ENCODE assay signal across 8 cellular contexts in the genomic region with DNA sequence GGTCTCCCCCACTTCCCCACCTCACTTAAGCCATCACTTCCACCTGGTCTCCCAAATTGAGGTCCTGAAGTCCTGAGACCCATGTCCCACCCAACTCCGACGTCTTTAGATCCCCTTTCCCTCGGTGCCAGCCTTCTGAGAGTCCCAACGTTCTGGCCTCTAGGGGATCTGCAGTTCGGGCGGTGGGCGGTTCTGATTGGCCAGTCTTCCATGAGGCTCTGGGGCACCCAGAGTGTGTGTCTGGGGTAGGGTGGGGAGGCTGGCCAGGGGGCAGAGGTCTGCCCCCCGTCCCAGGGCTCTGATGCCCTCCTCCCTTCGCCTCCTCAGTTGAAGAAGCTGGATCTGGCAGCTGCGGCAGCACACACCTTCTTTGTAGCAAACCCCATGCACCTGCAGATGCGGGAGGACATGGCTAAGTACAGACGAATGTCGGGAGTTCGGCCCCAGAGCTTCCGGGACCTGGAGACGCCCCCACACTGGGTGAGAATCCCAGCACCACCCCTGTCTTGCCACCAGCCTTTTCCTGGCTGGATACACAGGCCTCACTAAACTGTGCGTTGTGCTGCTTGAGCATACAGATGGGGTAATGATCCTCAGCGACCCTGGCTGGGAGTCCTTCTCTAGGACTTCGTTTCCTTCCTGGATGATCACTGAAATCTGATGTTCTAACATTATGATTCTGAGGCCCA. TPM values are rescaled to one million over a fixed set of nuclear protein-coding genes. Genes with fewer than 3 reads are reported as not detected.
DNase-seq lines count a peak whose midpoint lies in the region; ATAC-seq, FAIRE-seq and TF ChIP-seq lines count a peak whose summit lies in the region.

No MANE protein-coding gene starts in this region.

- CTCF ChIA-PET in HepG2 (lab: Yijun Ruan, JAX; ENCODE audit: low intra/inter-chr PET ratio, low total read pairs): no interaction called here

- H3K9me3 ChIP-seq in body of pancreas: no peaks in the 10 kb centered on the region
- H3K9me3 ChIP-seq in HepG2 (ENCODE audit: low read length): no peaks in the 10 kb centered on the region
- no peaks in the 10 kb centered on the region for H3K9me3 ChIP-seq in upper lobe of right lung

- peak; percentile 31 for ATAC-seq in body of pancreas
- peak; percentile 64 for ATAC-seq in HepG2
- ATAC-seq in upper lobe of right lung: no peak

- peaks cover 0 to 8% of the 10 kb centered on the region in 2 donors for H3K27me3 ChIP-seq in body of pancreas
- H3K27me3 ChIP-seq in HepG2 (ENCODE audit: control insufficient read depth in 1 of 2, insufficient read depth in 2 of 2, low read length in 2 of 2): no peaks in the 10 kb centered on the region
- no peaks in the 10 kb centered on the region for H3K27me3 ChIP-seq in upper lobe of right lung

- TF ChIP-seq CTCF in body of pancreas (IDR thresholded peaks at IDR 0.05) (peak in 3 of 7 experiments; percentile 31 to 40 (median 34)), HepG2 (CRISPR knock-in tag; IDR thresholded peaks at IDR 0.05) (peak; percentile 38; the same call in 1 of the 2 replicates), upper lobe of right lung (IDR thresholded peaks at IDR 0.05) (no peak)

- H3K4me3 ChIP-seq in body of pancreas: peak overlapping the region; percentile 28 to 65
- peak overlapping the region; percentile 82 to 100 (median 86) for H3K4me3 ChIP-seq in HepG2 (replicated peaks in 1 of 3; ENCODE audit: insufficient read depth in 1 of 3, low read depth in 2 of 3, low read length in 3 of 3)
- peak overlapping the region; percentile 62 for H3K4me3 ChIP-seq in upper lobe of right lung

- H3K79me2 ChIP-seq in HepG2 (ENCODE audit: insufficient read depth, low read length): peaks cover 16% of the 10 kb centered on the region

- POLR2A ChIA-PET in HepG2 (lab: Yijun Ruan, JAX): interaction anchor here (1.0 to 4.7 kb wide), 7 partner anchors 8 to 216 kb away, joined by 3 to 20 read pairs (median 8); a partner anchor contains a TSS

- no peak for TF ChIP-seq EP300 in HepG2 (IDR thresholded peaks at IDR 0.05; ENCODE audit: low read depth in 2 of 2, low read length in 2 of 2)
- no peak for TF ChIP-seq EP300 in HepG2 (CRISPR knock-in tag; IDR thresholded peaks at IDR 0.05; ENCODE audit: borderline replicate concordance)

- TF ChIP-seq RAD21 in HepG2 (CRISPR knock-in tag; IDR thresholded peaks at IDR 0.05): no peak; the same call in 1 of the 2 replicates

- H3K4me1 ChIP-seq in body of pancreas (peaks cover 34% of the 10 kb centered on the region), HepG2 (ENCODE audit: insufficient read depth, low read length) (peaks cover 24% of the 10 kb centered on the region), upper lobe of right lung (peaks cover 5% of the 10 kb centered on the region)

- in situ Hi-C loops in ACHN (cut with HindIII; ENCODE audit: low pct_ligation_motif_present, low pct_unique_long_range_greater_than_20kb, low sequenced_read_pairs): no loop called here
- in situ Hi-C loops in HepG2 (cut with HindIII; ENCODE audit: extremely low pct_ligation_motif_present, low pct_unique_long_range_greater_than_20kb): loop anchor here (5.0 kb wide), 1 partner anchor 77 kb away; a partner anchor contains a TSS

- peak overlapping the region; percentile 85 for H3K4me2 ChIP-seq in HepG2 (ENCODE audit: low read depth, low read length)

- intact Hi-C loops in body of pancreas (cut with DNase I): no loop called here
- intact Hi-C loops in HepG2 (cut with micrococcal nuclease; ENCODE audit: unreplicated experiment): loop anchor here (1.0 to 10.0 kb wide), 2 partner anchors 94 to 215 kb away; no protein-coding TSS in a partner anchor
- intact Hi-C loops in upper lobe of right lung (cut with DNase I): loop anchor here (10.0 kb wide), 1 partner anchor 95 kb away; no protein-coding TSS in a partner anchor

- peak overlapping the region; percentile 97 for H3K9ac ChIP-seq in HepG2 (ENCODE audit: insufficient read depth, low read depth, low read length)

- no peaks in the 10 kb centered on the region for H3K36me3 ChIP-seq in body of pancreas (replicated peaks in 1 of 2; ENCODE audit: insufficient read depth in 1 of 2, low read depth in 2 of 2)
- peaks cover 14 to 25% of the 10 kb centered on the region in 2 experiments; a peak in 4 of 5 replicates for H3K36me3 ChIP-seq in HepG2 (replicated peaks in 1 of 2; ENCODE audit: control insufficient read depth in 1 of 2, insufficient read depth in 2 of 2, low read length in 2 of 2)
- no peaks in the 10 kb centered on the region for H3K36me3 ChIP-seq in upper lobe of right lung

- no peak for TF ChIP-seq POLR2A in body of pancreas (IDR thresholded peaks at IDR 0.05)
- TF ChIP-seq POLR2A in HepG2 (IDR thresholded peaks at IDR 0.05; ENCODE audit: insufficient read depth in 1 of 2, low read depth in 2 of 2, low read length in 2 of 2): peak in 1 of 2 experiments; percentile 87; a peak in 2 of 4 replicates

- H2AFZ ChIP-seq in HepG2 (ENCODE audit: low read length): no peak overlapping the region

- peak overlapping the region; percentile 46 to 76 (median 72) for H3K27ac ChIP-seq in body of pancreas
- peak overlapping the region; percentile 86 for H3K27ac ChIP-seq in HepG2 (ENCODE audit: extremely low read length, insufficient read depth, low read length)
- H3K27ac ChIP-seq in upper lobe of right lung: peak overlapping the region; percentile 44

- H4K20me1 ChIP-seq in HepG2 (ENCODE audit: insufficient read depth, low read length): no peaks in the 10 kb centered on the region

- DNase-seq in ACHN (peak; percentile 66), HS-27A (ENCODE audit: low read depth) (peak; percentile 35), body of pancreas (peak in 2 of 4 donors; percentile 43 to 70), HepG2 (ENCODE audit: low spot score) (peak; percentile 66), upper lobe of right lung (no peak), SW480 (ENCODE audit: low spot score) (no peak), middle frontal gyrus (ENCODE audit: extremely low spot score, low spot score) (no peak), T-helper 9 cell (no peak)

- FAIRE-seq in HepG2 (lab: Jason Lieb, UNC): peak; percentile 30

- TSS peak; percentile 44 for BruUV-seq in HepG2 (replicated peaks; lab: Mats Ljungman, UMichigan)

- 38 to 48% methylated on average over 15 to 19 of the region's 19 CpGs for WGBS in body of pancreas, 2 donors
- WGBS in HepG2 (ENCODE audit: low lambda C conversion rate): 29% methylated on average over 10 of the region's 19 CpGs

RNA-seq across cellular contexts. Expression of a gene that starts 1.5 kb away (rescaled TPM):
- 10 to 100 TPM; 17.6 to 43.2 TPM for total RNA-seq in body of pancreas
- total RNA-seq in HepG2 (2016; rRNA removed; fragmentation: Illumina TruSeq; extraction: Trizol): 7.9 and 20.5 TPM in 2 replicates
- total RNA-seq in HepG2 (2016; cell fraction: cytosol; rRNA removed; fragmentation: Illumina TruSeq; extraction: Trizol; ENCODE audit: low read depth): 14.4 and 19.9 TPM in 2 replicates
- 6.3 and 20.7 TPM in 2 replicates for total RNA-seq in HepG2 (2016; cell fraction: insoluble cytoplasmic fraction; rRNA removed; fragmentation: Illumina TruSeq; extraction: Trizol)
- total RNA-seq in HepG2 (2016; cell fraction: membrane; rRNA removed; fragmentation: Illumina TruSeq; extraction: Trizol): 5.4 and 5.7 TPM in 2 replicates
- total RNA-seq in HepG2 (2016; cell fraction: nucleus; rRNA removed; fragmentation: Illumina TruSeq; extraction: Trizol): 23.7 and 28.0 TPM in 2 replicates
- polyA plus RNA-seq in HepG2 (2011; rRNA removed): 20.1 and 21.1 TPM in 2 replicates
- 12.3 and 21.8 TPM in 2 replicates for polyA plus RNA-seq in HepG2 (2011; cell fraction: cytosol; rRNA removed)
- 72.0 and 79.4 TPM in 2 replicates for polyA plus RNA-seq in HepG2 (2011; cell fraction: nucleus; rRNA removed)
- polyA plus RNA-seq in HepG2 (2012): 20.2 and 27.2 TPM in 2 replicates
- polyA plus RNA-seq in HepG2 (2016; cell fraction: cytosol; fragmentation: Illumina TruSeq; extraction: Trizol; ENCODE audit: low read depth): 1.8 and 2.1 TPM in 2 replicates
- polyA plus RNA-seq in HepG2 (2016; cell fraction: insoluble cytoplasmic fraction; fragmentation: Illumina TruSeq; extraction: Trizol; ENCODE audit: low read depth): 8.0 and 10.2 TPM in 2 replicates
- 3.0 and 3.3 TPM in 2 replicates for polyA plus RNA-seq in HepG2 (2016; cell fraction: membrane; fragmentation: Illumina TruSeq; extraction: Trizol; ENCODE audit: low read depth)
- polyA plus RNA-seq in HepG2 (2016; cell fraction: nucleus; fragmentation: Illumina TruSeq; extraction: Trizol; ENCODE audit: insufficient read depth, low read depth): 52.6 and 56.5 TPM in 2 replicates
- 0.12 and 24.7 TPM in 2 replicates for polyA minus RNA-seq in HepG2 (2011; rRNA and poly(A)+ RNA removed; ENCODE audit: low replicate concordance)
- 10.2 and 13.7 TPM in 2 replicates for polyA minus RNA-seq in HepG2 (2011; cell fraction: cytosol; rRNA and poly(A)+ RNA removed)
- 19.1 and 20.3 TPM in 2 replicates for polyA minus RNA-seq in HepG2 (2011; cell fraction: nucleus; rRNA and poly(A)+ RNA removed)
- 9.7 TPM for total RNA-seq in upper lobe of right lung

RNA-seq across cellular contexts. Expression of a gene that starts 8.1 kb away (rescaled TPM):
- under 1 TPM in 1 of 2 donors, not detected in 1; 0.78 TPM for total RNA-seq in body of pancreas
- total RNA-seq in HepG2 (2016; rRNA removed; fragmentation: Illumina TruSeq; extraction: Trizol): not detected in 2 replicates
- not detected in 2 replicates for total RNA-seq in HepG2 (2016; cell fraction: cytosol; rRNA removed; fragmentation: Illumina TruSeq; extraction: Trizol; ENCODE audit: low read depth)
- not detected in 2 replicates for total RNA-seq in HepG2 (2016; cell fraction: insoluble cytoplasmic fraction; rRNA removed; fragmentation: Illumina TruSeq; extraction: Trizol)
- total RNA-seq in HepG2 (2016; cell fraction: membrane; rRNA removed; fragmentation: Illumina TruSeq; extraction: Trizol): not detected in 2 replicates
- not detected in 2 replicates for total RNA-seq in HepG2 (2016; cell fraction: nucleus; rRNA removed; fragmentation: Illumina TruSeq; extraction: Trizol)
- 0.08 and 0.10 TPM in 2 replicates for polyA plus RNA-seq in HepG2 (2011; rRNA removed)
- 0.05 and 0.08 TPM in 2 replicates for polyA plus RNA-seq in HepG2 (2011; cell fraction: cytosol; rRNA removed)
- 0.34 and 0.66 TPM in 2 replicates for polyA plus RNA-seq in HepG2 (2011; cell fraction: nucleus; rRNA removed)
- 0.51 and 0.78 TPM in 2 replicates for polyA plus RNA-seq in HepG2 (2012)
- not detected in 2 replicates for polyA plus RNA-seq in HepG2 (2016; cell fraction: cytosol; fragmentation: Illumina TruSeq; extraction: Trizol; ENCODE audit: low read depth)
- not detected in 2 replicates for polyA plus RNA-seq in HepG2 (2016; cell fraction: insoluble cytoplasmic fraction; fragmentation: Illumina TruSeq; extraction: Trizol; ENCODE audit: low read depth)
- not detected in 2 replicates for polyA plus RNA-seq in HepG2 (2016; cell fraction: membrane; fragmentation: Illumina TruSeq; extraction: Trizol; ENCODE audit: low read depth)
- polyA plus RNA-seq in HepG2 (2016; cell fraction: nucleus; fragmentation: Illumina TruSeq; extraction: Trizol; ENCODE audit: insufficient read depth, low read depth): not detected in 2 replicates
- not detected in 2 replicates for polyA minus RNA-seq in HepG2 (2011; rRNA and poly(A)+ RNA removed; ENCODE audit: low replicate concordance)
- polyA minus RNA-seq in HepG2 (2011; cell fraction: cytosol; rRNA and poly(A)+ RNA removed): not detected in 2 replicates
- not detected in 2 replicates for polyA minus RNA-seq in HepG2 (2011; cell fraction: nucleus; rRNA and poly(A)+ RNA removed)
- 17.1 TPM for total RNA-seq in upper lobe of right lung

RNA-seq across cellular contexts. Expression of a gene that starts 11.0 kb away (rescaled TPM):
- under 1 TPM; 0.33 to 0.52 TPM for total RNA-seq in body of pancreas
- 0.17 and 1.3 TPM in 2 replicates for total RNA-seq in HepG2 (2016; rRNA removed; fragmentation: Illumina TruSeq; extraction: Trizol)
- 0.26 and 0.30 TPM in 2 replicates for total RNA-seq in HepG2 (2016; cell fraction: cytosol; rRNA removed; fragmentation: Illumina TruSeq; extraction: Trizol; ENCODE audit: low read depth)
- 0.15 and 0.84 TPM in 2 replicates for total RNA-seq in HepG2 (2016; cell fraction: insoluble cytoplasmic fraction; rRNA removed; fragmentation: Illumina TruSeq; extraction: Trizol)
- total RNA-seq in HepG2 (2016; cell fraction: membrane; rRNA removed; fragmentation: Illumina TruSeq; extraction: Trizol): 0.14 and 0.46 TPM in 2 replicates
- 0.84 and 2.6 TPM in 2 replicates for total RNA-seq in HepG2 (2016; cell fraction: nucleus; rRNA removed; fragmentation: Illumina TruSeq; extraction: Trizol)
- 3.6 and 3.8 TPM in 2 replicates for polyA plus RNA-seq in HepG2 (2011; rRNA removed)
- polyA plus RNA-seq in HepG2 (2011; cell fraction: cytosol; rRNA removed): 0.58 and 1.0 TPM in 2 replicates
- 31.0 and 48.1 TPM in 2 replicates for polyA plus RNA-seq in HepG2 (2011; cell fraction: nucleus; rRNA removed)
- polyA plus RNA-seq in HepG2 (2012): 1.9 and 2.1 TPM in 2 replicates
- polyA plus RNA-seq in HepG2 (2016; cell fraction: cytosol; fragmentation: Illumina TruSeq; extraction: Trizol; ENCODE audit: low read depth): 0.17 and 0.24 TPM in 2 replicates
- 0.56 and 0.57 TPM in 2 replicates for polyA plus RNA-seq in HepG2 (2016; cell fraction: insoluble cytoplasmic fraction; fragmentation: Illumina TruSeq; extraction: Trizol; ENCODE audit: low read depth)
- 0.18 and 0.34 TPM in 2 replicates for polyA plus RNA-seq in HepG2 (2016; cell fraction: membrane; fragmentation: Illumina TruSeq; extraction: Trizol; ENCODE audit: low read depth)
- polyA plus RNA-seq in HepG2 (2016; cell fraction: nucleus; fragmentation: Illumina TruSeq; extraction: Trizol; ENCODE audit: insufficient read depth, low read depth): 9.0 and 13.6 TPM in 2 replicates
- polyA minus RNA-seq in HepG2 (2011; rRNA and poly(A)+ RNA removed; ENCODE audit: low replicate concordance): 0.07 and 2.9 TPM in 2 replicates
- polyA minus RNA-seq in HepG2 (2011; cell fraction: cytosol; rRNA and poly(A)+ RNA removed): not detected in 2 replicates
- polyA minus RNA-seq in HepG2 (2011; cell fraction: nucleus; rRNA and poly(A)+ RNA removed): 8.1 and 8.2 TPM in 2 replicates
- 0.32 TPM for total RNA-seq in upper lobe of right lung

RNA-seq across cellular contexts. Expression of a gene that starts 21.4 kb away (rescaled TPM):
- total RNA-seq in body of pancreas (1 to 10 TPM in 1 of 2 donors, under 1 TPM in 1; 0.52 to 2.3 TPM), HepG2 (2016; rRNA removed; fragmentation: Illumina TruSeq; extraction: Trizol) (51.9 and 56.5 TPM in 2 replicates), upper lobe of right lung (1.1 TPM)
- 18.2 and 19.1 TPM in 2 replicates for total RNA-seq in HepG2 (2016; cell fraction: cytosol; rRNA removed; fragmentation: Illumina TruSeq; extraction: Trizol; ENCODE audit: low read depth)
- 50.0 and 55.6 TPM in 2 replicates for total RNA-seq in HepG2 (2016; cell fraction: insoluble cytoplasmic fraction; rRNA removed; fragmentation: Illumina TruSeq; extraction: Trizol)
- 20.4 and 21.6 TPM in 2 replicates for total RNA-seq in HepG2 (2016; cell fraction: membrane; rRNA removed; fragmentation: Illumina TruSeq; extraction: Trizol)
- total RNA-seq in HepG2 (2016; cell fraction: nucleus; rRNA removed; fragmentation: Illumina TruSeq; extraction: Trizol): 31.7 and 43.0 TPM in 2 replicates
- polyA plus RNA-seq in HepG2 (2011; rRNA removed): 21.8 and 32.7 TPM in 2 replicates
- polyA plus RNA-seq in HepG2 (2011; cell fraction: cytosol; rRNA removed): 13.5 and 33.7 TPM in 2 replicates
- polyA plus RNA-seq in HepG2 (2011; cell fraction: nucleus; rRNA removed): 64.2 and 90.2 TPM in 2 replicates
- polyA plus RNA-seq in HepG2 (2012): 11.7 and 21.3 TPM in 2 replicates
- 16.4 and 16.7 TPM in 2 replicates for polyA plus RNA-seq in HepG2 (2016; cell fraction: cytosol; fragmentation: Illumina TruSeq; extraction: Trizol; ENCODE audit: low read depth)
- 57.9 and 60.0 TPM in 2 replicates for polyA plus RNA-seq in HepG2 (2016; cell fraction: insoluble cytoplasmic fraction; fragmentation: Illumina TruSeq; extraction: Trizol; ENCODE audit: low read depth)
- 15.5 and 16.6 TPM in 2 replicates for polyA plus RNA-seq in HepG2 (2016; cell fraction: membrane; fragmentation: Illumina TruSeq; extraction: Trizol; ENCODE audit: low read depth)
- 101 and 114 TPM in 2 replicates for polyA plus RNA-seq in HepG2 (2016; cell fraction: nucleus; fragmentation: Illumina TruSeq; extraction: Trizol; ENCODE audit: insufficient read depth, low read depth)
- 37.9 and 93.4 TPM in 2 replicates for polyA minus RNA-seq in HepG2 (2011; rRNA and poly(A)+ RNA removed; ENCODE audit: low replicate concordance)
- 13.8 and 22.5 TPM in 2 replicates for polyA minus RNA-seq in HepG2 (2011; cell fraction: cytosol; rRNA and poly(A)+ RNA removed)
- 19.8 and 31.5 TPM in 2 replicates for polyA minus RNA-seq in HepG2 (2011; cell fraction: nucleus; rRNA and poly(A)+ RNA removed)

RNA-seq across cellular contexts. Expression of a gene that starts 22.3 kb away (rescaled TPM):
- 10 to 100 TPM; 18.2 to 60.6 TPM for total RNA-seq in body of pancreas
- total RNA-seq in HepG2 (2016; rRNA removed; fragmentation: Illumina TruSeq; extraction: Trizol): 53.4 and 56.0 TPM in 2 replicates
- 5.2 and 5.4 TPM in 2 replicates for total RNA-seq in HepG2 (2016; cell fraction: cytosol; rRNA removed; fragmentation: Illumina TruSeq; extraction: Trizol; ENCODE audit: low read depth)
- 45.2 and 58.2 TPM in 2 replicates for total RNA-seq in HepG2 (2016; cell fraction: insoluble cytoplasmic fraction; rRNA removed; fragmentation: Illumina TruSeq; extraction: Trizol)
- total RNA-seq in HepG2 (2016; cell fraction: membrane; rRNA removed; fragmentation: Illumina TruSeq; extraction: Trizol): 10.8 and 12.8 TPM in 2 replicates
- 32.6 and 33.8 TPM in 2 replicates for total RNA-seq in HepG2 (2016; cell fraction: nucleus; rRNA removed; fragmentation: Illumina TruSeq; extraction: Trizol)
- polyA plus RNA-seq in HepG2 (2011; rRNA removed): 39.6 and 42.8 TPM in 2 replicates
- 27.0 and 32.1 TPM in 2 replicates for polyA plus RNA-seq in HepG2 (2011; cell fraction: cytosol; rRNA removed)
- polyA plus RNA-seq in HepG2 (2011; cell fraction: nucleus; rRNA removed): 68.8 and 89.3 TPM in 2 replicates
- polyA plus RNA-seq in HepG2 (2012): 27.9 and 33.1 TPM in 2 replicates
- 4.2 and 4.5 TPM in 2 replicates for polyA plus RNA-seq in HepG2 (2016; cell fraction: cytosol; fragmentation: Illumina TruSeq; extraction: Trizol; ENCODE audit: low read depth)
- polyA plus RNA-seq in HepG2 (2016; cell fraction: insoluble cytoplasmic fraction; fragmentation: Illumina TruSeq; extraction: Trizol; ENCODE audit: low read depth): 34.9 and 45.9 TPM in 2 replicates
- polyA plus RNA-seq in HepG2 (2016; cell fraction: membrane; fragmentation: Illumina TruSeq; extraction: Trizol; ENCODE audit: low read depth): 7.6 and 9.6 TPM in 2 replicates
- polyA plus RNA-seq in HepG2 (2016; cell fraction: nucleus; fragmentation: Illumina TruSeq; extraction: Trizol; ENCODE audit: insufficient read depth, low read depth): 58.8 and 61.0 TPM in 2 replicates
- polyA minus RNA-seq in HepG2 (2011; rRNA and poly(A)+ RNA removed; ENCODE audit: low replicate concordance): 91.2 and 159 TPM in 2 replicates
- 29.6 and 30.0 TPM in 2 replicates for polyA minus RNA-seq in HepG2 (2011; cell fraction: cytosol; rRNA and poly(A)+ RNA removed)
- 21.5 and 25.2 TPM in 2 replicates for polyA minus RNA-seq in HepG2 (2011; cell fraction: nucleus; rRNA and poly(A)+ RNA removed)
- 63.9 TPM for total RNA-seq in upper lobe of right lung

Comparison
In these comparisons a context has a peak if more than half of its experiments do, and no peak if none do; other contexts are left out.
1. DNase-seq: peak in ACHN (single experiment), HS-27A (single experiment) and HepG2 (single experiment); none in upper lobe of right lung (single experiment), SW480 (single experiment), middle frontal gyrus (single experiment) and T-helper 9 cell (single experiment).
2. RNA of a gene that starts 8.1 kb away (total RNA-seq): 17.1 TPM in upper lobe of right lung (single experiment); 0.78 TPM in body of pancreas and not detected in HepG2; every median in the first group is over 10 times any median in the second.
3. Peak in every context shown above with its lines, with median percentiles within 50 percentile points of each other: H3K27ac ChIP-seq and H3K4me3 ChIP-seq.